In genomic region chr3:59408047-59408624, GRCh38 we compare ENCODE assay signal across 13 cellular contexts.
DNase-seq lines count a peak whose midpoint lies in the region; ATAC-seq and TF ChIP-seq lines count a peak whose summit lies in the region.
"Had no signal": no experiment of that assay in that cellular context is flagged by ENCODE, and none has a peak within 500 bp of the region (broad histone marks: within the 10 kb centered on the region; RNA-seq: fewer than 3 reads in every experiment).

No MANE protein-coding gene starts in this region.

- no peak overlapping the region for H3K4ac ChIP-seq in H9 (ENCODE audit: low read depth, low read length)

- H2BK12ac ChIP-seq in H9 (ENCODE audit: insufficient read length, low read depth, low read length), result no peak overlapping the region

- intact Hi-C loops in mucosa of descending colon (cut with DNase I, micrococcal nuclease), result no loop called here

- no peak overlapping the region for H3K27ac ChIP-seq in H9 (ENCODE audit: insufficient read length, low read depth, low read length)

- H3K23me2 ChIP-seq in H9 (ENCODE audit: insufficient read length, low read depth, low read length, poor library complexity, severe bottlenecking), result no peaks in the 10 kb centered on the region

- H4K8ac ChIP-seq in H9 (replicated peaks; ENCODE audit: insufficient read length, low read depth, low read length), result no peak overlapping the region

- no peak overlapping the region for H4K91ac ChIP-seq in H9 (ENCODE audit: insufficient read length, low read depth, low read length)

- no peak for TF ChIP-seq CTCF in mucosa of descending colon (IDR thresholded peaks at IDR 0.05)
- no peak for TF ChIP-seq CTCF in H9 (conservative IDR thresholded peaks at IDR 0.05)

- H3K9me3 ChIP-seq in mucosa of descending colon (no peaks in the 10 kb centered on the region), H9 (ENCODE audit: control insufficient read depth, low read depth, low read length) (no peaks in the 10 kb centered on the region)

- H4K5ac ChIP-seq in H9 (ENCODE audit: insufficient read length, low read depth, low read length), result no peak overlapping the region

- no peak overlapping the region for H3T11ph ChIP-seq in H9 (ENCODE audit: low read length)

- H2AK5ac ChIP-seq in H9 (ENCODE audit: insufficient read length, low read length), result no peak overlapping the region

- H2BK5ac ChIP-seq in H9 (ENCODE audit: insufficient read length, low read length), result no peak overlapping the region

- no peaks in the 10 kb centered on the region for H3K79me1 ChIP-seq in H9 (ENCODE audit: insufficient read depth, low read depth, low read length, poor library complexity, severe bottlenecking)

- H3K79me2 ChIP-seq in H9 (ENCODE audit: insufficient read depth, low read length), result no peaks in the 10 kb centered on the region

- H3K4me1 Mint-ChIP-seq in H9, result peaks cover 9 to 11% of the 10 kb centered on the region in 2 experiments

- no peak overlapping the region for H2BK20ac ChIP-seq in H9 (ENCODE audit: low read depth, low read length, poor library complexity, severe bottlenecking)

- H3K27me3 Mint-ChIP-seq in H9 (ENCODE audit: low read depth), result peaks cover 25% of the 10 kb centered on the region
- H3K27me3 Mint-ChIP-seq: CD4-positive, alpha-beta memory T cell had no signal

- no peak overlapping the region for H3K4me2 ChIP-seq in H9 (ENCODE audit: insufficient read depth, insufficient read length, low read length)

- H3K18ac ChIP-seq in H9 (ENCODE audit: insufficient read length, low read depth, low read length), result no peak overlapping the region

- ATAC-seq in GM19025 (IDR thresholded peaks at IDR 0.05; ENCODE audit: low read depth, unreplicated experiment), result peak; percentile 39
- ATAC-seq in GM21723 (IDR thresholded peaks at IDR 0.05; ENCODE audit: unreplicated experiment), result peak; percentile 82
- peak; percentile 52 for ATAC-seq in HG03378 (IDR thresholded peaks at IDR 0.05; ENCODE audit: unreplicated experiment)
- ATAC-seq in mucosa of descending colon, result peak; percentile 75
- ATAC-seq in GM21360 (IDR thresholded peaks at IDR 0.05; ENCODE audit: unreplicated experiment), result no peak
- ATAC-seq: right cardiac atrium had no signal

- no peaks in the 10 kb centered on the region for H3K9me3 Mint-ChIP-seq in H9

- no peak overlapping the region for H3K4me3 Mint-ChIP-seq in H9
- H3K4me3 Mint-ChIP-seq: CD4-positive, alpha-beta memory T cell had no signal

- H3K36me3 Mint-ChIP-seq in H9 (ENCODE audit: insufficient read depth in 1 of 3, low read depth in 3 of 3), result no peaks in the 10 kb centered on the region
- H3K36me3 Mint-ChIP-seq: CD4-positive, alpha-beta memory T cell had no signal

- no peak overlapping the region for H2BK15ac ChIP-seq in H9 (ENCODE audit: low read depth, low read length)

- H3K56ac ChIP-seq in H9 (ENCODE audit: insufficient read length, low read depth, low read length), result no peak overlapping the region

- H3K14ac ChIP-seq in H9 (ENCODE audit: insufficient read depth, low read length), result no peak overlapping the region

- no peak overlapping the region for H2AFZ ChIP-seq in H9 (ENCODE audit: low read length)

- no peak overlapping the region for H2BK120ac ChIP-seq in H9 (ENCODE audit: low read depth, low read length, poor library complexity, severe bottlenecking)

- no peak overlapping the region for H3K23ac ChIP-seq in H9 (ENCODE audit: insufficient read length, low read depth, low read length)

- no peaks in the 10 kb centered on the region for H4K20me1 ChIP-seq in H9 (ENCODE audit: control insufficient read depth, insufficient read depth, insufficient read length)

- H3K36me3 ChIP-seq in mucosa of descending colon (ENCODE audit: low read depth), result no peaks in the 10 kb centered on the region

- DNase-seq in mucosa of descending colon, result no peak
- no peak for DNase-seq in H9
- no peak for DNase-seq in NCI-H2107 (lab: John Stamatoyannopoulos, UW)
- DNase-seq: anterior cingulate cortex; CD4-positive, alpha-beta memory T cell; cortex of kidney; GDM1; NCI-H524 treated with DMSO at 0.1 percent for 48 hours; right cardiac atrium had no signal

- peaks cover 19% of the 10 kb centered on the region for H3K4me1 ChIP-seq in mucosa of descending colon (ENCODE audit: low read depth)
- H3K4me1 ChIP-seq in H9 (ENCODE audit: insufficient read depth, low read length), result peaks cover 2% of the 10 kb centered on the region; the same call in 1 of the 2 replicates

- H3K27ac Mint-ChIP-seq in H9, result no peak overlapping the region

- WGBS in H9 (ENCODE audit: extremely low coverage, insufficient read length, low lambda C conversion rate), result no CpG with 5 or more reads among the region's 2 CpGs

- no peaks in the 10 kb centered on the region for H3K27me3 ChIP-seq in H9 (ENCODE audit: insufficient read depth, low read length)

- H3K9ac ChIP-seq in H9 (ENCODE audit: extremely low read depth, insufficient read length, low read length), result no peak overlapping the region

- H3K4me3 ChIP-seq in mucosa of descending colon, result no peak overlapping the region
